Comparison of ENCODE assay signal across 15 cellular contexts in genomic region chr18:80194874-80195570, GRCh38. TPM values are rescaled to one million over a fixed set of nuclear protein-coding genes. Genes with fewer than 3 reads are reported as not detected.
DNase-seq lines count a peak whose midpoint lies in the region; ATAC-seq and TF ChIP-seq lines count a peak whose summit lies in the region.
"Had no signal": no experiment of that assay in that cellular context is flagged by ENCODE, and none has a peak within 500 bp of the region (broad histone marks: within the 10 kb centered on the region; RNA-seq: fewer than 3 reads in every experiment).

No MANE protein-coding gene starts in this region.

- ATAC-seq in HG02943 (IDR thresholded peaks at IDR 0.05; ENCODE audit: low read depth, unreplicated experiment) = peak; percentile 56
- no peak for ATAC-seq in left lobe of liver
- ATAC-seq in HG02571 (IDR thresholded peaks at IDR 0.05; ENCODE audit: unreplicated experiment) = no peak
- no peak for ATAC-seq in GM21825 (IDR thresholded peaks at IDR 0.05; ENCODE audit: unreplicated experiment)
- ATAC-seq: right lobe of liver, SK-N-SH treated with all-trans-retinoic acid at 6 μM for 48 hours had no signal

- peak; percentile 14 for TF ChIP-seq POLR2A in GM15510 (IDR thresholded peaks at IDR 0.05; ENCODE audit: borderline replicate concordance, extremely low read depth, insufficient read length)
- TF ChIP-seq POLR2A in GM19099 (IDR thresholded peaks at IDR 0.05; ENCODE audit: extremely low read depth, insufficient read length, low read depth) = peak; percentile 52

- DNase-seq in left lobe of liver (ENCODE audit: low spot score) = peak; percentile 29
- no peak for DNase-seq in HK-2 (ENCODE audit: unreplicated experiment)
- DNase-seq in stimulated activated CD4-positive, alpha-beta T cell treated with anti-CD3 and anti-CD28 coated beads, Interleukin-1b, Interleukin-23, amount 100 ng/mL, for 48 hours = no peak
- DNase-seq: esophagus squamous epithelium; HCEC 1CT; NCI-H187 treated with DMSO at 0.1 percent for 48 hours; NK-92 treated with Interleukin-12 subunit alpha and Interleukin-12 subunit beta, amount 100 ng/mL, for 24 hours; right lobe of liver; upper lobe of left lung had no signal

RNA-seq across cellular contexts. Expression of gene PARD6G, which starts 52.3 kb away (rescaled TPM):
- 2.3 TPM for total RNA-seq in left lobe of liver
